22 cellular contexts compared by ENCODE assay signal in the genomic region with DNA sequence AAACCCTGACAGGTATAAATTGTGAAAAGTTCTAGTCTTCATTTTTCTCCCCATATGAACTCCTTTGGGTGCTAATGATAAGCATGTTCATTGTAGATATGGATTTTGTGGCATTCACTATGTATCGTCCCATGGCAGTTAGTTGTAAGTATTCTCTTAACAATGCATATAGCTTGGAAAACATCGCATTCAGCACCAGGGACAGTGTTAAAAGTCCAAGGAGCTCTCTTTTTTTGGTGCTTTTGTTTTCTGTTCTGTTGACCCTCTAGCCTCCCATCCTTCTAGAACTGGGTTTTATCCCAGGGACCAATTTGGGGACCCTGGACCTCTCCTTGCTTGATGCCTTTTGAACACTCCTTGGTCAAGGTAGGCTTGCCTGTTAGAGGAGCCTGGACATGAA. TPM values are rescaled to one million over a fixed set of nuclear protein-coding genes. Genes with fewer than 3 reads are reported as not detected.
"Had no signal": no experiment of that assay in that cellular context is flagged by ENCODE, and none has a peak within 500 bp of the region (broad histone marks: within the 10 kb centered on the region; RNA-seq: fewer than 3 reads in every experiment).

No MANE protein-coding gene starts in this region.

- H3K27me3 ChIP-seq: body of pancreas, ovary, tibial artery had no signal

- H3K36me3 ChIP-seq: ovary, prostate gland, tibial artery had no signal

- ATAC-seq: body of pancreas; left colon; natural killer cell treated with Interleukin-12 subunit alpha and Interleukin-12 subunit beta and Interleukin-15 and Interleukin-18, amount 100 ng/mL, for 72 hours; stimulated activated naive CD8-positive, alpha-beta T cell treated with anti-CD3 and anti-CD28 coated beads, Interleukin-15, amount 100 ng/mL, for 72 hours had no signal

- H3K9me3 ChIP-seq: body of pancreas, ovary, prostate gland, tibial artery had no signal

- H3K4me1 ChIP-seq: prostate gland had no signal

- DNase-seq: activated CD4-positive, alpha-beta T cell treated with anti-CD3 and anti-CD28 coated beads for 4 hours; activated CD4-positive, alpha-beta T cell treated with anti-CD3 and anti-CD28 coated beads, Interleukin-2, amount 50 U/mL, for 48 hours; activated CD4-positive, CD25-positive, alpha-beta regulatory T cell; activated naive CD4-positive, alpha-beta T cell treated with Interleukin-2 at 50 U/mL for 16 hours; activated naive CD8-positive, alpha-beta T cell treated with anti-CD3 and anti-CD28 coated beads for 36 hours; activated T-cell treated with anti-CD3 and anti-CD28 coated beads, Interleukin-2, amount 50 U/mL, for 48 hours; amniotic stem cell; body of pancreas; caudate nucleus; effector CD4-positive, alpha-beta T cell; left colon; ovary; stimulated activated CD4-positive, alpha-beta T cell treated with anti-CD3 and anti-CD28 coated beads, Interleukin-12 subunit alpha, Interleukin-12 subunit beta, amount 100 ng/mL, for 4 hours; stimulated activated CD4-positive, alpha-beta T cell treated with anti-CD3 and anti-CD28 coated beads, Interleukin-1b, Interleukin-23, amount 100 ng/mL, for 48 hours; stimulated activated naive CD8-positive, alpha-beta T cell treated with anti-CD3 and anti-CD28 coated beads, Interleukin-15, amount 100 ng/mL, for 72 hours; T1000; tibial artery had no signal

- H3K4me3 ChIP-seq: body of pancreas, lung, ovary, prostate gland, tibial artery had no signal

- H3K27ac ChIP-seq: body of pancreas, ovary, tibial artery had no signal

RNA-seq across cellular contexts. Expression of gene INSYN2A, which starts 37.7 kb away (rescaled TPM):
- total RNA-seq: activated CD8-positive, alpha-beta memory T cell treated with anti-CD3 and anti-CD28 coated beads for 36 hours; activated naive CD8-positive, alpha-beta T cell treated with anti-CD3 and anti-CD28 coated beads for 36 hours; body of pancreas; natural killer cell treated with Interleukin-12 subunit alpha and Interleukin-12 subunit beta and Interleukin-15 and Interleukin-18, amount 100 ng/mL, for 72 hours had no signal
- polyA plus RNA-seq: keratinocyte had no signal
